ENCODE assay signal across 2 cellular contexts in the genomic region with DNA sequence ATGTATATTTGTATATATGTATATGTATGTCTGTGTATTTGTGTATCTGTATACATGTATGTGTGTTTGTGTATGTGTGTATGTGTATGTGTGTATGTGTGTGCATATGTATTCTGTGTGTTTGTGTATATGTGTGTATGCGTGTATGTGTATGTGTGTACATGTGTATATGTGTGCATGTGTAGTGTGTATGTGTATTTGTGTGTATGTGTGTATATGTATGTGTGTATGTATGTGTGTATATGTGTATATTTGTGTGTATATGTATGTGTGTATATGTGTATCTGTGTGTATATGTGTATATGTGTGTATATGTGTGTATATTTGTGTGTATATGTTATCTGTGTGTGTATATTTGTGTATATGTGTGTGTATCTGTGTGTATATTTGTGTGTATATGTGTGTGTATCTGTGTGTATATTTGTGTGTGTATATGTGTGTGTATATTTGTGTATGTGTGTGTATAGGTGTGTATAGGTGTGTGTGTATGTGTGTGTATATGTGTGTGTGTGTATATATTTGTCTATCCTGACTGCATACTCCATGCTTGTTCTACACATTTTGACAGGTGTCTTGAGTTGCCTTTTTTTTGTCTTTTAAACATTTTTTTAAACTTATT.
TF ChIP-seq lines count a peak whose summit lies in the region.

No MANE protein-coding gene starts in this region.

TF ChIP-seq in HEK293, 187 proteins besides CTCF, POLR2A, EP300 and RAD21:
- TF ChIP-seq, protein P1, sequence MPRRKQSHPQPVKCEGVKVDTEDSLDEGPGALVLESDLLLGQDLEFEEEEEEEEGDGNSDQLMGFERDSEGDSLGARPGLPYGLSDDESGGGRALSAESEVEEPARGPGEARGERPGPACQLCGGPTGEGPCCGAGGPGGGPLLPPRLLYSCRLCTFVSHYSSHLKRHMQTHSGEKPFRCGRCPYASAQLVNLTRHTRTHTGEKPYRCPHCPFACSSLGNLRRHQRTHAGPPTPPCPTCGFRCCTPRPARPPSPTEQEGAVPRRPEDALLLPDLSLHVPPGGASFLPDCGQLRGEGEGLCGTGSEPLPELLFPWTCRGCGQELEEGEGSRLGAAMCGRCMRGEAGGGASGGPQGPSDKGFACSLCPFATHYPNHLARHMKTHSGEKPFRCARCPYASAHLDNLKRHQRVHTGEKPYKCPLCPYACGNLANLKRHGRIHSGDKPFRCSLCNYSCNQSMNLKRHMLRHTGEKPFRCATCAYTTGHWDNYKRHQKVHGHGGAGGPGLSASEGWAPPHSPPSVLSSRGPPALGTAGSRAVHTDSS (tag by site-specific recombination; IDR thresholded peaks at IDR 0.05) = no peak
- TF ChIP-seq, protein P2, sequence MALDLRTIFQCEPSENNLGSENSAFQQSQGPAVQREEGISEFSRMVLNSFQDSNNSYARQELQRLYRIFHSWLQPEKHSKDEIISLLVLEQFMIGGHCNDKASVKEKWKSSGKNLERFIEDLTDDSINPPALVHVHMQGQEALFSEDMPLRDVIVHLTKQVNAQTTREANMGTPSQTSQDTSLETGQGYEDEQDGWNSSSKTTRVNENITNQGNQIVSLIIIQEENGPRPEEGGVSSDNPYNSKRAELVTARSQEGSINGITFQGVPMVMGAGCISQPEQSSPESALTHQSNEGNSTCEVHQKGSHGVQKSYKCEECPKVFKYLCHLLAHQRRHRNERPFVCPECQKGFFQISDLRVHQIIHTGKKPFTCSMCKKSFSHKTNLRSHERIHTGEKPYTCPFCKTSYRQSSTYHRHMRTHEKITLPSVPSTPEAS (tag by site-specific recombination; IDR thresholded peaks at IDR 0.05) = peak; percentile 53; the same call in 1 of the 2 replicates

TF ChIP-seq in H1, 55 proteins besides CTCF, POLR2A, EP300 and RAD21 (continued from another document):
- no peak for TF ChIP-seq CBX5 (IDR thresholded peaks at IDR 0.05; ENCODE audit: low read depth, low read length)
- no peak for TF ChIP-seq JUND (IDR thresholded peaks at IDR 0.05; ENCODE audit: low read length)
- TF ChIP-seq CTBP2 (IDR thresholded peaks at IDR 0.05; ENCODE audit: borderline replicate concordance, insufficient read depth, insufficient read length, low read length) = no peak
